ENCODE assay signal across 8 cellular contexts in genomic region chr3:40309439-40309924, GRCh38. TPM values are rescaled to one million over a fixed set of nuclear protein-coding genes. Genes with fewer than 3 reads are reported as not detected.
DNase-seq lines count a peak whose midpoint lies in the region; ATAC-seq and TF ChIP-seq lines count a peak whose summit lies in the region.

Gene EIF1B (plus strand): TSS chr3:40309707. CDS start chr3:40309942, 235 bp downstream.

- H3K27ac ChIP-seq in GM23338 (ENCODE audit: low read depth) (peak within 1 kb of the TSS; percentile 98), RWPE1 (peak within 1 kb of the TSS; percentile 85)

- peak within 1 kb of the TSS; percentile 99 for H3K27ac Mint-ChIP-seq in GM23338
- H3K27ac Mint-ChIP-seq in activated T-helper 2 cell treated with anti-CD3 and anti-CD28 coated beads, Interferon-gamma antibody, Interleukin-2, Interleukin-4, amounts not matched to agents 10 μg/mL and 5 μg/mL and 100 μg/mL, durations not matched to agents 14 hours and 24 hours and 36 hours: peak within 1 kb of the TSS; percentile 97
- H3K27ac Mint-ChIP-seq in natural killer cell treated with Interleukin-12 subunit alpha and Interleukin-12 subunit beta and Interleukin-15 and Interleukin-18, amount 100 ng/mL, for 72 hours: peak within 1 kb of the TSS; percentile 96 to 97
- H3K27ac Mint-ChIP-seq in stimulated activated naive CD8-positive, alpha-beta T cell treated with anti-CD3 and anti-CD28 coated beads, Interleukin-15, amount 100 ng/mL, for 72 hours: peak within 1 kb of the TSS; percentile 99 to 100

- ATAC-seq in GM23338: peak; percentile 94
- ATAC-seq in natural killer cell treated with Interleukin-12 subunit alpha and Interleukin-12 subunit beta and Interleukin-15 and Interleukin-18, amount 100 ng/mL, for 72 hours: peak; percentile 97 to 98
- ATAC-seq in stimulated activated naive CD8-positive, alpha-beta T cell treated with anti-CD3 and anti-CD28 coated beads, Interleukin-15, amount 100 ng/mL, for 72 hours: peak; percentile 95

- H3K4me3 ChIP-seq in GM23338: peak within 1 kb of the TSS; percentile 95

- POLR2A ChIA-PET in RWPE1 (lab: Yijun Ruan, JAX; ENCODE audit: low non-redundant PET): no interaction called here

- no peaks in the 10 kb centered on the region for H3K9me2 ChIP-seq in GM23338 (ENCODE audit: insufficient read depth)

- no peaks in the 10 kb centered on the region for H3K27me3 ChIP-seq in GM23338 (ENCODE audit: insufficient read depth)

- CTCF ChIA-PET in RWPE1 (lab: Yijun Ruan, JAX): interaction anchor here (0.5 to 1.1 kb wide), 2 partner anchors 15 to 1280 kb away, joined by 3 to 4 read pairs; no protein-coding TSS in a partner anchor

- H4K20me1 ChIP-seq in GM23338 (replicated peaks; ENCODE audit: insufficient read depth): no peaks in the 10 kb centered on the region

- H3K27me3 Mint-ChIP-seq in GM23338 (ENCODE audit: insufficient read depth, low read depth, poor library complexity): peaks cover 2% of the 10 kb centered on the region
- H3K27me3 Mint-ChIP-seq in activated T-helper 2 cell treated with anti-CD3 and anti-CD28 coated beads, Interferon-gamma antibody, Interleukin-2, Interleukin-4, amounts not matched to agents 10 μg/mL and 5 μg/mL and 100 μg/mL, durations not matched to agents 14 hours and 24 hours and 36 hours (ENCODE audit: low read depth): no peaks in the 10 kb centered on the region
- no peaks in the 10 kb centered on the region for H3K27me3 Mint-ChIP-seq in natural killer cell treated with Interleukin-12 subunit alpha and Interleukin-12 subunit beta and Interleukin-15 and Interleukin-18, amount 100 ng/mL, for 72 hours
- H3K27me3 Mint-ChIP-seq in stimulated activated naive CD8-positive, alpha-beta T cell treated with anti-CD3 and anti-CD28 coated beads, Interleukin-15, amount 100 ng/mL, for 72 hours: no peaks in the 10 kb centered on the region

- TF ChIP-seq CTCF in GM23338 (conservative IDR thresholded peaks at IDR 0.05; ENCODE audit: low read depth in 2 of 2) (peak; percentile 77 to 81), LNCAP (IDR thresholded peaks at IDR 0.05) (peak; percentile 82), RWPE1 (conservative IDR thresholded peaks at IDR 0.05; ENCODE audit: low read depth) (peak; percentile 82)

- DNase-seq in EL (peak; percentile 97), GM23338 (ENCODE audit: low spot score) (peak; percentile 98), RWPE1 (ENCODE audit: low spot score) (peak; percentile 89), fibroblast of peridontal ligament (ENCODE audit: extremely low read depth) (peak; percentile 97)
- peak; percentile 98 for DNase-seq in activated T-helper 2 cell treated with anti-CD3 and anti-CD28 coated beads, Interferon-gamma antibody, Interleukin-2, Interleukin-4, amounts not matched to agents 10 μg/mL and 5 μg/mL and 100 μg/mL, durations not matched to agents 14 hours and 24 hours and 36 hours (ENCODE audit: low spot score)
- DNase-seq in natural killer cell treated with Interleukin-12 subunit alpha and Interleukin-12 subunit beta and Interleukin-15 and Interleukin-18, amount 100 ng/mL, for 72 hours (ENCODE audit: low spot score): peak; percentile 98
- DNase-seq in stimulated activated naive CD8-positive, alpha-beta T cell treated with anti-CD3 and anti-CD28 coated beads, Interleukin-15, amount 100 ng/mL, for 72 hours: peak; percentile 97 to 99

- intact Hi-C loops in activated T-helper 2 cell treated with anti-CD3 and anti-CD28 coated beads, Interferon-gamma antibody, Interleukin-2, Interleukin-4, amounts not matched to agents 10 μg/mL and 5 μg/mL and 100 μg/mL, durations not matched to agents 14 hours and 24 hours and 36 hours (cut with micrococcal nuclease): loop anchor here (1.0 to 5.0 kb wide), 5 partner anchors 27 to 1653 kb away; partner anchors contain the start of genes ULK4 and ZNF621

- peak within 1 kb of the TSS; percentile 95 for H2AFZ ChIP-seq in GM23338

- peak within 1 kb of the TSS; percentile 93 for H3K4me3 Mint-ChIP-seq in GM23338
- peak within 1 kb of the TSS; percentile 100 for H3K4me3 Mint-ChIP-seq in activated T-helper 2 cell treated with anti-CD3 and anti-CD28 coated beads, Interferon-gamma antibody, Interleukin-2, Interleukin-4, amounts not matched to agents 10 μg/mL and 5 μg/mL and 100 μg/mL, durations not matched to agents 14 hours and 24 hours and 36 hours (ENCODE audit: low read depth)
- H3K4me3 Mint-ChIP-seq in natural killer cell treated with Interleukin-12 subunit alpha and Interleukin-12 subunit beta and Interleukin-15 and Interleukin-18, amount 100 ng/mL, for 72 hours: peak within 1 kb of the TSS; percentile 100
- H3K4me3 Mint-ChIP-seq in stimulated activated naive CD8-positive, alpha-beta T cell treated with anti-CD3 and anti-CD28 coated beads, Interleukin-15, amount 100 ng/mL, for 72 hours: peak within 1 kb of the TSS; percentile 97

- peaks cover 11% of the 10 kb centered on the region; the same call in 2 of the 3 replicates for H3K4me1 Mint-ChIP-seq in GM23338
- peaks cover 20% of the 10 kb centered on the region for H3K4me1 Mint-ChIP-seq in activated T-helper 2 cell treated with anti-CD3 and anti-CD28 coated beads, Interferon-gamma antibody, Interleukin-2, Interleukin-4, amounts not matched to agents 10 μg/mL and 5 μg/mL and 100 μg/mL, durations not matched to agents 14 hours and 24 hours and 36 hours (ENCODE audit: low read depth)
- peaks cover 6 to 18% of the 10 kb centered on the region in 2 donors for H3K4me1 Mint-ChIP-seq in natural killer cell treated with Interleukin-12 subunit alpha and Interleukin-12 subunit beta and Interleukin-15 and Interleukin-18, amount 100 ng/mL, for 72 hours (ENCODE audit: low read depth in 2 of 2)
- H3K4me1 Mint-ChIP-seq in stimulated activated naive CD8-positive, alpha-beta T cell treated with anti-CD3 and anti-CD28 coated beads, Interleukin-15, amount 100 ng/mL, for 72 hours: peaks cover 17% of the 10 kb centered on the region

- H3K36me3 Mint-ChIP-seq in GM23338 (ENCODE audit: low read depth): peaks cover 36% of the 10 kb centered on the region
- peaks cover 34% of the 10 kb centered on the region for H3K36me3 Mint-ChIP-seq in activated T-helper 2 cell treated with anti-CD3 and anti-CD28 coated beads, Interferon-gamma antibody, Interleukin-2, Interleukin-4, amounts not matched to agents 10 μg/mL and 5 μg/mL and 100 μg/mL, durations not matched to agents 14 hours and 24 hours and 36 hours (ENCODE audit: low read depth)
- peaks cover 5% of the 10 kb centered on the region for H3K36me3 Mint-ChIP-seq in natural killer cell treated with Interleukin-12 subunit alpha and Interleukin-12 subunit beta and Interleukin-15 and Interleukin-18, amount 100 ng/mL, for 72 hours

- H3K4me2 ChIP-seq in GM23338: peak within 1 kb of the TSS; percentile 85

- peaks cover 15% of the 10 kb centered on the region for H3K79me2 ChIP-seq in GM23338 (replicated peaks; ENCODE audit: insufficient read depth)

- H3F3A ChIP-seq in GM23338 (replicated peaks; ENCODE audit: low read depth): no peaks in the 10 kb centered on the region

- H3K4me1 ChIP-seq in GM23338 (ENCODE audit: insufficient read depth): peaks cover 5% of the 10 kb centered on the region; the same call in 1 of the 2 replicates

- H3K36me3 ChIP-seq in GM23338 (ENCODE audit: insufficient read depth): peaks cover 15% of the 10 kb centered on the region

- no peaks in the 10 kb centered on the region for H3K9me3 Mint-ChIP-seq in GM23338
- no peaks in the 10 kb centered on the region for H3K9me3 Mint-ChIP-seq in activated T-helper 2 cell treated with anti-CD3 and anti-CD28 coated beads, Interferon-gamma antibody, Interleukin-2, Interleukin-4, amounts not matched to agents 10 μg/mL and 5 μg/mL and 100 μg/mL, durations not matched to agents 14 hours and 24 hours and 36 hours
- H3K9me3 Mint-ChIP-seq in natural killer cell treated with Interleukin-12 subunit alpha and Interleukin-12 subunit beta and Interleukin-15 and Interleukin-18, amount 100 ng/mL, for 72 hours: no peaks in the 10 kb centered on the region
- H3K9me3 Mint-ChIP-seq in stimulated activated naive CD8-positive, alpha-beta T cell treated with anti-CD3 and anti-CD28 coated beads, Interleukin-15, amount 100 ng/mL, for 72 hours: no peaks in the 10 kb centered on the region

TF ChIP-seq in GM23338, 12 proteins besides CTCF, POLR2A, EP300 and RAD21 (continues in another document):
- TF ChIP-seq STAT1 (IDR thresholded peaks at IDR 0.05; ENCODE audit: unreplicated experiment): no peak

RNA-seq across cellular contexts. Expression of gene EIF1B, which starts in this region (rescaled TPM):
- total RNA-seq in GM23338 (2014; rRNA removed; shearing (Covaris generic)): 24.4 and 37.6 TPM in 2 replicates
- 205 and 229 TPM in 2 replicates for polyA plus RNA-seq in GM23338 (2016; fragmentation: Nextera tagmentation; extraction: Ambion mirVana)
- total RNA-seq in activated T-helper 2 cell treated with anti-CD3 and anti-CD28 coated beads, Interferon-gamma antibody, Interleukin-2, Interleukin-4, amounts not matched to agents 10 μg/mL and 5 μg/mL and 100 μg/mL, durations not matched to agents 14 hours and 24 hours and 36 hours: 42.3 and 48.1 TPM in 2 replicates
- 10 to 100 TPM; 33.3 to 45.3 TPM for total RNA-seq in natural killer cell treated with Interleukin-12 subunit alpha and Interleukin-12 subunit beta and Interleukin-15 and Interleukin-18, amount 100 ng/mL, for 72 hours

Comparison
In these comparisons a context has a peak if more than half of its experiments do, and no peak if none do; other contexts are left out.
1. Peak in every context shown above with its lines: DNase-seq, ATAC-seq, H3K4me3 ChIP-seq and H3K27ac ChIP-seq.